In genomic region chr21:36718951-36719501, GRCh38 we compare ENCODE assay signal across 16 cellular contexts. TPM values are rescaled to one million over a fixed set of nuclear protein-coding genes. Genes with fewer than 3 reads are reported as not detected.
DNase-seq lines count a peak whose midpoint lies in the region; ATAC-seq and TF ChIP-seq lines count a peak whose summit lies in the region.
"Had no signal": no experiment of that assay in that cellular context is flagged by ENCODE, and none has a peak within 500 bp of the region (broad histone marks: within the 10 kb centered on the region; RNA-seq: fewer than 3 reads in every experiment).

No MANE protein-coding gene starts in this region.

- WGBS in spleen, 5 donors: 83 to 94% (median 87%) methylated on average over 14 to 18 of the region's 18 CpGs

- H3K27me3 ChIP-seq in spleen (replicated peaks in 1 of 7): peaks cover 0 to 87% (median 26%) of the 10 kb centered on the region in 7 donors

- TF ChIP-seq CTCF in MCF 10A (IDR thresholded peaks at IDR 0.05; ENCODE audit: unreplicated experiment): no peak
- no peak for TF ChIP-seq CTCF in spleen (IDR thresholded peaks at IDR 0.05 in 8 of 11, conservative IDR thresholded peaks at IDR 0.05 in 3 of 11)

- H3K4me1 Mint-ChIP-seq in MCF 10A (ENCODE audit: insufficient read depth, unreplicated experiment): peaks cover 12% of the 10 kb centered on the region

- intact Hi-C loops in MCF 10A (cut with micrococcal nuclease): no loop called here
- intact Hi-C loops in left colon (cut with DNase I, micrococcal nuclease): no loop called here
- intact Hi-C loops in spleen (cut with DNase I; ENCODE audit: low total_unique reads): no loop called here

- H3K4me3 Mint-ChIP-seq in MCF 10A (ENCODE audit: unreplicated experiment): no peak overlapping the region
- H3K4me3 Mint-ChIP-seq: activated CD8-positive, alpha-beta T cell treated with anti-CD3 and anti-CD28 coated beads, Interleukin-2, amount 10 ng/mL, durations not matched to agents 7 days and 5 days; activated naive CD8-positive, alpha-beta T cell; dendritic cell treated with granulocyte-macrophage colony-stimulating factor and Interleukin-4, amounts not matched to agents 40 ng/mL and 50 ng/mL, for 4 days had no signal

- peak; percentile 40 for DNase-seq in LHCN-M2 (ENCODE audit: low read depth)
- peak; percentile 89 for DNase-seq in MCF 10A (ENCODE audit: unreplicated experiment)
- peak; percentile 85 to 87 for DNase-seq in left colon
- DNase-seq in spleen: peak; percentile 70
- no peak for DNase-seq in DMS53 treated with DMSO at 0.1 percent for 48 hours (lab: John Stamatoyannopoulos, UW; ENCODE audit: unreplicated experiment)
- no peak for DNase-seq in NCI-H187 (lab: John Stamatoyannopoulos, UW)
- DNase-seq: activated CD8-positive, alpha-beta T cell treated with anti-CD3 and anti-CD28 coated beads, Interleukin-2, amount 10 ng/mL, durations not matched to agents 7 days and 5 days; heart left ventricle; NK-92 treated with Interleukin-12 subunit alpha and Interleukin-12 subunit beta, amount 100 ng/mL, for 24 hours; SW 1271 had no signal

- H3K4me3 ChIP-seq in spleen: no peak overlapping the region
- H3K4me3 ChIP-seq: heart left ventricle had no signal

- ATAC-seq in left colon (peak; percentile 89), GM18511 (IDR thresholded peaks at IDR 0.05; ENCODE audit: unreplicated experiment) (no peak), HG03025 (IDR thresholded peaks at IDR 0.05; ENCODE audit: low FRiP score, unreplicated experiment) (no peak)
- ATAC-seq: activated CD8-positive, alpha-beta T cell treated with anti-CD3 and anti-CD28 coated beads, Interleukin-2, amount 10 ng/mL, durations not matched to agents 7 days and 5 days had no signal

- H3K9me3 ChIP-seq in spleen: no peaks in the 10 kb centered on the region
- H3K9me3 ChIP-seq: heart left ventricle had no signal

- no TSS peak for BruUV-seq in MCF 10A (replicated peaks; lab: Mats Ljungman, UMichigan)

- CTCF ChIA-PET in MCF 10A (lab: Yijun Ruan, JAX): interaction anchor here (0.8 kb wide), 1 partner anchor 198 kb away, joined by 4 read pairs; no protein-coding TSS in a partner anchor

- H3K27me3 Mint-ChIP-seq in MCF 10A (ENCODE audit: insufficient read depth, unreplicated experiment): no peaks in the 10 kb centered on the region

- H3K27ac Mint-ChIP-seq in MCF 10A (ENCODE audit: low read depth, unreplicated experiment): peak overlapping the region; percentile 76
- H3K27ac Mint-ChIP-seq: activated CD8-positive, alpha-beta T cell treated with anti-CD3 and anti-CD28 coated beads, Interleukin-2, amount 10 ng/mL, durations not matched to agents 7 days and 5 days; activated naive CD8-positive, alpha-beta T cell; dendritic cell treated with granulocyte-macrophage colony-stimulating factor and Interleukin-4, amounts not matched to agents 40 ng/mL and 50 ng/mL, for 4 days had no signal

- no peaks in the 10 kb centered on the region for H3K36me3 ChIP-seq in spleen
- H3K36me3 ChIP-seq: heart left ventricle had no signal

- TF ChIP-seq POLR2A in spleen (IDR thresholded peaks at IDR 0.05): no peak

- H3K9me3 Mint-ChIP-seq in MCF 10A (ENCODE audit: unreplicated experiment): no peaks in the 10 kb centered on the region
- H3K9me3 Mint-ChIP-seq: dendritic cell treated with granulocyte-macrophage colony-stimulating factor and Interleukin-4, amounts not matched to agents 40 ng/mL and 50 ng/mL, for 4 days had no signal

- H3K4me1 ChIP-seq in spleen: no peaks in the 10 kb centered on the region
- H3K4me1 ChIP-seq: heart left ventricle had no signal

- no peak overlapping the region for H3K27ac ChIP-seq in spleen
- H3K27ac ChIP-seq: heart left ventricle, HL-60 had no signal

- POLR2A ChIA-PET in MCF 10A (lab: Yijun Ruan, JAX): interaction anchor here (0.6 to 1.8 kb wide), 5 partner anchors 18 to 270 kb away, joined by 3 to 5 read pairs (median 4); no protein-coding TSS in a partner anchor

- H3K36me3 Mint-ChIP-seq in MCF 10A (ENCODE audit: insufficient read depth, unreplicated experiment): peaks cover 23% of the 10 kb centered on the region
- H3K36me3 Mint-ChIP-seq: activated naive CD8-positive, alpha-beta T cell had no signal

RNA-seq across cellular contexts. Expression of gene SIM2, which starts 20.1 kb away (rescaled TPM):
- total RNA-seq in LHCN-M2 (2014; rRNA removed) (8.1 and 9.1 TPM in 2 replicates), MCF 10A (2022) (11.2 and 14.4 TPM in 2 replicates), left colon (under 1 TPM in 1 of 2 donors, not detected in 1; 0.34 TPM), spleen (not detected)
- 12.2 TPM for polyA plus RNA-seq in LHCN-M2 (2012)
- not detected for polyA plus RNA-seq in spleen
- total RNA-seq: activated CD8-positive, alpha-beta T cell treated with anti-CD3 and anti-CD28 coated beads, Interleukin-2, amount 10 ng/mL, durations not matched to agents 7 days and 5 days; mononuclear cell had no signal

Comparison
In these comparisons a context has a peak if more than half of its experiments do, and no peak if none do; other contexts are left out.
1. DNase-seq: peak in LHCN-M2 (single experiment), MCF 10A (single experiment), left colon (2 of 2) and spleen (single experiment); none in DMS53 treated with DMSO at 0.1 percent for 48 hours (single experiment) and NCI-H187 (0 of 2).